ENCODE assay signal across 1 cellular context in the genomic region with DNA sequence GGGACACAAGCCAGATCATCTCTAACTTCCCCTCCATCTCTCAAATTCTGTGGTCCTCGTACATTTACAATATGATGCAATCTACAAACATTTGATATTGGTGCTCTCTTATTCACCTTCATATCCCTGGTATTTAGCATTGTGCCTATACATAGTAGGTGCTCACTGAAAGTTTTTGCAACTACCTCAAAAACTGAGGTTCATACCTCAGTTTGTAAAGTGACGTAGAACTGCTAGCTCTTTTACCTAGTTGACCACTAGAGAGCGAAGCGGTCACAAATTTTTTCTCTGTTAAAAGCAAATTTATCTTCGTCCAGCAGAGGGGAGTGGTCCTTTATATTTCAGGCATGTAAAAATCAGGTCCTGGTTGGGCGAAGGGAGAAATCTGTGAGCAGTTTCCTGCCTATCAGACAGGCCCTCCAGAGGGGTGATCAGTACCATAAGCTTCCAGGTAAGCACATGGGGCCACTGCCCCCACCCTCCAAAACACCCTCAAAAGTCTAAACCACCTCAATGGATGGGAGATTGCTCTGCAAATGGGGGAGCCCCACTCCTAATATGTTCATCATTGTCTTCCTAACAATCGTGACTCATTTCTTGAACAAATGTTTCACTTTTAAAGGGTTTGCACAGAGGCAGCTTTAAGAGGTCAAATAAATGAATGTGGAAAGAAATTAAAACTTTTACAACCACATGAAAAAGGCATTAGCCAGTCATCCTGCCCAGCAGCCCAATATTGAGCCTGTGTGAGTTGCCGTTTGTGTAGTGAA.
TF ChIP-seq lines count a peak whose summit lies in the region.

No MANE protein-coding gene starts in this region.

TF ChIP-seq in WTC11, 78 proteins besides CTCF, POLR2A, EP300 and RAD21 (continued from another document):
- TF ChIP-seq, protein P1, sequence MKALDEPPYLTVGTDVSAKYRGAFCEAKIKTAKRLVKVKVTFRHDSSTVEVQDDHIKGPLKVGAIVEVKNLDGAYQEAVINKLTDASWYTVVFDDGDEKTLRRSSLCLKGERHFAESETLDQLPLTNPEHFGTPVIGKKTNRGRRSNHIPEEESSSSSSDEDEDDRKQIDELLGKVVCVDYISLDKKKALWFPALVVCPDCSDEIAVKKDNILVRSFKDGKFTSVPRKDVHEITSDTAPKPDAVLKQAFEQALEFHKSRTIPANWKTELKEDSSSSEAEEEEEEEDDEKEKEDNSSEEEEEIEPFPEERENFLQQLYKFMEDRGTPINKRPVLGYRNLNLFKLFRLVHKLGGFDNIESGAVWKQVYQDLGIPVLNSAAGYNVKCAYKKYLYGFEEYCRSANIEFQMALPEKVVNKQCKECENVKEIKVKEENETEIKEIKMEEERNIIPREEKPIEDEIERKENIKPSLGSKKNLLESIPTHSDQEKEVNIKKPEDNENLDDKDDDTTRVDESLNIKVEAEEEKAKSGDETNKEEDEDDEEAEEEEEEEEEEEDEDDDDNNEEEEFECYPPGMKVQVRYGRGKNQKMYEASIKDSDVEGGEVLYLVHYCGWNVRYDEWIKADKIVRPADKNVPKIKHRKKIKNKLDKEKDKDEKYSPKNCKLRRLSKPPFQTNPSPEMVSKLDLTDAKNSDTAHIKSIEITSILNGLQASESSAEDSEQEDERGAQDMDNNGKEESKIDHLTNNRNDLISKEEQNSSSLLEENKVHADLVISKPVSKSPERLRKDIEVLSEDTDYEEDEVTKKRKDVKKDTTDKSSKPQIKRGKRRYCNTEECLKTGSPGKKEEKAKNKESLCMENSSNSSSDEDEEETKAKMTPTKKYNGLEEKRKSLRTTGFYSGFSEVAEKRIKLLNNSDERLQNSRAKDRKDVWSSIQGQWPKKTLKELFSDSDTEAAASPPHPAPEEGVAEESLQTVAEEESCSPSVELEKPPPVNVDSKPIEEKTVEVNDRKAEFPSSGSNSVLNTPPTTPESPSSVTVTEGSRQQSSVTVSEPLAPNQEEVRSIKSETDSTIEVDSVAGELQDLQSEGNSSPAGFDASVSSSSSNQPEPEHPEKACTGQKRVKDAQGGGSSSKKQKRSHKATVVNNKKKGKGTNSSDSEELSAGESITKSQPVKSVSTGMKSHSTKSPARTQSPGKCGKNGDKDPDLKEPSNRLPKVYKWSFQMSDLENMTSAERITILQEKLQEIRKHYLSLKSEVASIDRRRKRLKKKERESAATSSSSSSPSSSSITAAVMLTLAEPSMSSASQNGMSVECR (CRISPR knock-in tag; IDR thresholded peaks at IDR 0.05; ENCODE audit: borderline replicate concordance): no peak
- TF ChIP-seq TCF7 (CRISPR knock-in tag; IDR thresholded peaks at IDR 0.05; ENCODE audit: low read depth) (no peak), PRRX2 (CRISPR knock-in tag; IDR thresholded peaks at IDR 0.05) (no peak), TP53 (CRISPR knock-in tag; IDR thresholded peaks at IDR 0.05) (no peak), MXD4 (CRISPR knock-in tag; IDR thresholded peaks at IDR 0.05; ENCODE audit: borderline replicate concordance) (no peak), ESRRA (CRISPR knock-in tag; IDR thresholded peaks at IDR 0.05; ENCODE audit: borderline replicate concordance) (no peak)
- TF ChIP-seq, protein P2, sequence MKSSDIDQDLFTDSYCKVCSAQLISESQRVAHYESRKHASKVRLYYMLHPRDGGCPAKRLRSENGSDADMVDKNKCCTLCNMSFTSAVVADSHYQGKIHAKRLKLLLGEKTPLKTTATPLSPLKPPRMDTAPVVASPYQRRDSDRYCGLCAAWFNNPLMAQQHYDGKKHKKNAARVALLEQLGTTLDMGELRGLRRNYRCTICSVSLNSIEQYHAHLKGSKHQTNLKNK (CRISPR knock-in tag; IDR thresholded peaks at IDR 0.05): no peak
- TF ChIP-seq, protein P3, sequence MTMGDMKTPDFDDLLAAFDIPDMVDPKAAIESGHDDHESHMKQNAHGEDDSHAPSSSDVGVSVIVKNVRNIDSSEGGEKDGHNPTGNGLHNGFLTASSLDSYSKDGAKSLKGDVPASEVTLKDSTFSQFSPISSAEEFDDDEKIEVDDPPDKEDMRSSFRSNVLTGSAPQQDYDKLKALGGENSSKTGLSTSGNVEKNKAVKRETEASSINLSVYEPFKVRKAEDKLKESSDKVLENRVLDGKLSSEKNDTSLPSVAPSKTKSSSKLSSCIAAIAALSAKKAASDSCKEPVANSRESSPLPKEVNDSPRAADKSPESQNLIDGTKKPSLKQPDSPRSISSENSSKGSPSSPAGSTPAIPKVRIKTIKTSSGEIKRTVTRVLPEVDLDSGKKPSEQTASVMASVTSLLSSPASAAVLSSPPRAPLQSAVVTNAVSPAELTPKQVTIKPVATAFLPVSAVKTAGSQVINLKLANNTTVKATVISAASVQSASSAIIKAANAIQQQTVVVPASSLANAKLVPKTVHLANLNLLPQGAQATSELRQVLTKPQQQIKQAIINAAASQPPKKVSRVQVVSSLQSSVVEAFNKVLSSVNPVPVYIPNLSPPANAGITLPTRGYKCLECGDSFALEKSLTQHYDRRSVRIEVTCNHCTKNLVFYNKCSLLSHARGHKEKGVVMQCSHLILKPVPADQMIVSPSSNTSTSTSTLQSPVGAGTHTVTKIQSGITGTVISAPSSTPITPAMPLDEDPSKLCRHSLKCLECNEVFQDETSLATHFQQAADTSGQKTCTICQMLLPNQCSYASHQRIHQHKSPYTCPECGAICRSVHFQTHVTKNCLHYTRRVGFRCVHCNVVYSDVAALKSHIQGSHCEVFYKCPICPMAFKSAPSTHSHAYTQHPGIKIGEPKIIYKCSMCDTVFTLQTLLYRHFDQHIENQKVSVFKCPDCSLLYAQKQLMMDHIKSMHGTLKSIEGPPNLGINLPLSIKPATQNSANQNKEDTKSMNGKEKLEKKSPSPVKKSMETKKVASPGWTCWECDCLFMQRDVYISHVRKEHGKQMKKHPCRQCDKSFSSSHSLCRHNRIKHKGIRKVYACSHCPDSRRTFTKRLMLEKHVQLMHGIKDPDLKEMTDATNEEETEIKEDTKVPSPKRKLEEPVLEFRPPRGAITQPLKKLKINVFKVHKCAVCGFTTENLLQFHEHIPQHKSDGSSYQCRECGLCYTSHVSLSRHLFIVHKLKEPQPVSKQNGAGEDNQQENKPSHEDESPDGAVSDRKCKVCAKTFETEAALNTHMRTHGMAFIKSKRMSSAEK (CRISPR knock-in tag; IDR thresholded peaks at IDR 0.05; ENCODE audit: borderline replicate concordance): no peak
- TF ChIP-seq, protein P4, sequence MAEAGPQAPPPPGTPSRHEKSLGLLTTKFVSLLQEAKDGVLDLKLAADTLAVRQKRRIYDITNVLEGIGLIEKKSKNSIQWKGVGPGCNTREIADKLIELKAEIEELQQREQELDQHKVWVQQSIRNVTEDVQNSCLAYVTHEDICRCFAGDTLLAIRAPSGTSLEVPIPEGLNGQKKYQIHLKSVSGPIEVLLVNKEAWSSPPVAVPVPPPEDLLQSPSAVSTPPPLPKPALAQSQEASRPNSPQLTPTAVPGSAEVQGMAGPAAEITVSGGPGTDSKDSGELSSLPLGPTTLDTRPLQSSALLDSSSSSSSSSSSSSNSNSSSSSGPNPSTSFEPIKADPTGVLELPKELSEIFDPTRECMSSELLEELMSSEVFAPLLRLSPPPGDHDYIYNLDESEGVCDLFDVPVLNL (CRISPR knock-in tag; IDR thresholded peaks at IDR 0.05; ENCODE audit: borderline replicate concordance, low read depth): no peak
- TF ChIP-seq, protein P5, sequence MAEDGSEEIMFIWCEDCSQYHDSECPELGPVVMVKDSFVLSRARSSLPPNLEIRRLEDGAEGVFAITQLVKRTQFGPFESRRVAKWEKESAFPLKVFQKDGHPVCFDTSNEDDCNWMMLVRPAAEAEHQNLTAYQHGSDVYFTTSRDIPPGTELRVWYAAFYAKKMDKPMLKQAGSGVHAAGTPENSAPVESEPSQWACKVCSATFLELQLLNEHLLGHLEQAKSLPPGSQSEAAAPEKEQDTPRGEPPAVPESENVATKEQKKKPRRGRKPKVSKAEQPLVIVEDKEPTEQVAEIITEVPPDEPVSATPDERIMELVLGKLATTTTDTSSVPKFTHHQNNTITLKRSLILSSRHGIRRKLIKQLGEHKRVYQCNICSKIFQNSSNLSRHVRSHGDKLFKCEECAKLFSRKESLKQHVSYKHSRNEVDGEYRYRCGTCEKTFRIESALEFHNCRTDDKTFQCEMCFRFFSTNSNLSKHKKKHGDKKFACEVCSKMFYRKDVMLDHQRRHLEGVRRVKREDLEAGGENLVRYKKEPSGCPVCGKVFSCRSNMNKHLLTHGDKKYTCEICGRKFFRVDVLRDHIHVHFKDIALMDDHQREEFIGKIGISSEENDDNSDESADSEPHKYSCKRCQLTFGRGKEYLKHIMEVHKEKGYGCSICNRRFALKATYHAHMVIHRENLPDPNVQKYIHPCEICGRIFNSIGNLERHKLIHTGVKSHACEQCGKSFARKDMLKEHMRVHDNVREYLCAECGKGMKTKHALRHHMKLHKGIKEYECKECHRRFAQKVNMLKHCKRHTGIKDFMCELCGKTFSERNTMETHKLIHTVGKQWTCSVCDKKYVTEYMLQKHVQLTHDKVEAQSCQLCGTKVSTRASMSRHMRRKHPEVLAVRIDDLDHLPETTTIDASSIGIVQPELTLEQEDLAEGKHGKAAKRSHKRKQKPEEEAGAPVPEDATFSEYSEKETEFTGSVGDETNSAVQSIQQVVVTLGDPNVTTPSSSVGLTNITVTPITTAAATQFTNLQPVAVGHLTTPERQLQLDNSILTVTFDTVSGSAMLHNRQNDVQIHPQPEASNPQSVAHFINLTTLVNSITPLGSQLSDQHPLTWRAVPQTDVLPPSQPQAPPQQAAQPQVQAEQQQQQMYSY (CRISPR knock-in tag; IDR thresholded peaks at IDR 0.05): no peak
- TF ChIP-seq, protein P6, sequence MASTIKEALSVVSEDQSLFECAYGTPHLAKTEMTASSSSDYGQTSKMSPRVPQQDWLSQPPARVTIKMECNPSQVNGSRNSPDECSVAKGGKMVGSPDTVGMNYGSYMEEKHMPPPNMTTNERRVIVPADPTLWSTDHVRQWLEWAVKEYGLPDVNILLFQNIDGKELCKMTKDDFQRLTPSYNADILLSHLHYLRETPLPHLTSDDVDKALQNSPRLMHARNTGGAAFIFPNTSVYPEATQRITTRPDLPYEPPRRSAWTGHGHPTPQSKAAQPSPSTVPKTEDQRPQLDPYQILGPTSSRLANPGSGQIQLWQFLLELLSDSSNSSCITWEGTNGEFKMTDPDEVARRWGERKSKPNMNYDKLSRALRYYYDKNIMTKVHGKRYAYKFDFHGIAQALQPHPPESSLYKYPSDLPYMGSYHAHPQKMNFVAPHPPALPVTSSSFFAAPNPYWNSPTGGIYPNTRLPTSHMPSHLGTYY (CRISPR knock-in tag; IDR thresholded peaks at IDR 0.05): no peak
- TF ChIP-seq, protein P7, sequence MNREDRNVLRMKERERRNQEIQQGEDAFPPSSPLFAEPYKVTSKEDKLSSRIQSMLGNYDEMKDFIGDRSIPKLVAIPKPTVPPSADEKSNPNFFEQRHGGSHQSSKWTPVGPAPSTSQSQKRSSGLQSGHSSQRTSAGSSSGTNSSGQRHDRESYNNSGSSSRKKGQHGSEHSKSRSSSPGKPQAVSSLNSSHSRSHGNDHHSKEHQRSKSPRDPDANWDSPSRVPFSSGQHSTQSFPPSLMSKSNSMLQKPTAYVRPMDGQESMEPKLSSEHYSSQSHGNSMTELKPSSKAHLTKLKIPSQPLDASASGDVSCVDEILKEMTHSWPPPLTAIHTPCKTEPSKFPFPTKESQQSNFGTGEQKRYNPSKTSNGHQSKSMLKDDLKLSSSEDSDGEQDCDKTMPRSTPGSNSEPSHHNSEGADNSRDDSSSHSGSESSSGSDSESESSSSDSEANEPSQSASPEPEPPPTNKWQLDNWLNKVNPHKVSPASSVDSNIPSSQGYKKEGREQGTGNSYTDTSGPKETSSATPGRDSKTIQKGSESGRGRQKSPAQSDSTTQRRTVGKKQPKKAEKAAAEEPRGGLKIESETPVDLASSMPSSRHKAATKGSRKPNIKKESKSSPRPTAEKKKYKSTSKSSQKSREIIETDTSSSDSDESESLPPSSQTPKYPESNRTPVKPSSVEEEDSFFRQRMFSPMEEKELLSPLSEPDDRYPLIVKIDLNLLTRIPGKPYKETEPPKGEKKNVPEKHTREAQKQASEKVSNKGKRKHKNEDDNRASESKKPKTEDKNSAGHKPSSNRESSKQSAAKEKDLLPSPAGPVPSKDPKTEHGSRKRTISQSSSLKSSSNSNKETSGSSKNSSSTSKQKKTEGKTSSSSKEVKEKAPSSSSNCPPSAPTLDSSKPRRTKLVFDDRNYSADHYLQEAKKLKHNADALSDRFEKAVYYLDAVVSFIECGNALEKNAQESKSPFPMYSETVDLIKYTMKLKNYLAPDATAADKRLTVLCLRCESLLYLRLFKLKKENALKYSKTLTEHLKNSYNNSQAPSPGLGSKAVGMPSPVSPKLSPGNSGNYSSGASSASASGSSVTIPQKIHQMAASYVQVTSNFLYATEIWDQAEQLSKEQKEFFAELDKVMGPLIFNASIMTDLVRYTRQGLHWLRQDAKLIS (CRISPR knock-in tag; IDR thresholded peaks at IDR 0.05; ENCODE audit: borderline replicate concordance): no peak
